In genomic region chr17:58082870-58083490, GRCh38 we compare ENCODE assay signal across 8 cellular contexts. TPM values are rescaled to one million over a fixed set of nuclear protein-coding genes. Genes with fewer than 3 reads are reported as not detected.
DNase-seq lines count a peak whose midpoint lies in the region; ATAC-seq and TF ChIP-seq lines count a peak whose summit lies in the region.

TSS of gene DYNLL2 (plus strand) at chr17:58083419. CDS start at chr17:58087091, 3,672 bp downstream.

- CTCF ChIA-PET in RWPE1 (lab: Yijun Ruan, JAX) = interaction anchor here (0.7 to 1.4 kb wide), 2 partner anchors 83 kb away, joined by 4 read pairs; no protein-coding TSS in a partner anchor

- TF ChIP-seq CTCF in LNCaP clone FGC (IDR thresholded peaks at IDR 0.05; ENCODE audit: control insufficient read depth, extremely low read depth, insufficient read depth) (no peak), RWPE1 (conservative IDR thresholded peaks at IDR 0.05; ENCODE audit: low read depth) (no peak), fibroblast of pulmonary artery (IDR thresholded peaks at IDR 0.05; ENCODE audit: low read length, missing control alignments) (no peak)

- H3K9me3 Mint-ChIP-seq in natural killer cell treated with Interleukin-12 subunit alpha and Interleukin-12 subunit beta and Interleukin-15 and Interleukin-18, amount 100 ng/mL, for 72 hours = no peaks in the 10 kb centered on the region

- H3K4me3 Mint-ChIP-seq in natural killer cell treated with Interleukin-12 subunit alpha and Interleukin-12 subunit beta and Interleukin-15 and Interleukin-18, amount 100 ng/mL, for 72 hours = peak within 1 kb of the TSS; percentile 78

- H3K27ac ChIP-seq in GM23248 (peak within 1 kb of the TSS; percentile 59), RWPE1 (peak within 1 kb of the TSS; percentile 77)

- peak within 1 kb of the TSS; percentile 87 for H3K4me3 ChIP-seq in GM23248
- H3K4me3 ChIP-seq in LNCaP clone FGC (ENCODE audit: low read depth, low read length) = peak within 1 kb of the TSS; percentile 88
- H3K4me3 ChIP-seq in fibroblast of pulmonary artery (replicated peaks; ENCODE audit: low read depth, low read length) = peak within 1 kb of the TSS; percentile 82

- H3K9me2 ChIP-seq in GM23248 (ENCODE audit: insufficient read depth) = no peaks in the 10 kb centered on the region

- peaks cover 8% of the 10 kb centered on the region; the same call in 1 of the 2 replicates for H3K36me3 ChIP-seq in GM23248 (ENCODE audit: low read depth)

- peaks cover 16% of the 10 kb centered on the region; the same call in 1 of the 2 replicates for H3K4me1 ChIP-seq in GM23248 (ENCODE audit: insufficient read depth)

- DNase-seq in DMS79 (lab: John Stamatoyannopoulos, UW) (peak; percentile 62), GM23248 (peak; percentile 94), LNCaP clone FGC (ENCODE audit: low read depth) (peak; percentile 68), RWPE1 (ENCODE audit: low spot score) (peak; percentile 96), fibroblast of pulmonary artery (ENCODE audit: low read depth) (peak; percentile 93)
- peak; percentile 88 for DNase-seq in activated T-helper 9 cell treated with anti-CD3 and anti-CD28 coated beads, Interleukin-2, amount 50 U/mL, for 16 hours (ENCODE audit: low read depth)
- DNase-seq in natural killer cell treated with Interleukin-12 subunit alpha and Interleukin-12 subunit beta and Interleukin-15 and Interleukin-18, amount 100 ng/mL, for 72 hours (ENCODE audit: low spot score) = peak; percentile 94
- DNase-seq in stimulated activated naive CD4-positive, alpha-beta T cell treated with Interleukin-2 at 50 U/mL for 16 hours (lab: John Stamatoyannopoulos, UW) = peak; percentile 89

- H3F3A ChIP-seq in GM23248 (ENCODE audit: insufficient read depth) = no peaks in the 10 kb centered on the region

- peaks cover 10 to 15% of the 10 kb centered on the region in 2 donors for H3K27me3 Mint-ChIP-seq in natural killer cell treated with Interleukin-12 subunit alpha and Interleukin-12 subunit beta and Interleukin-15 and Interleukin-18, amount 100 ng/mL, for 72 hours

- H3K27me3 ChIP-seq in GM23248 (replicated peaks; ENCODE audit: insufficient read depth) = 0 out of 2 replicates have a peak, but pooled peaks cover 13% of the 10 kb centered on the region

- POLR2A ChIA-PET in RWPE1 (lab: Yijun Ruan, JAX; ENCODE audit: low non-redundant PET) = interaction anchor here (0.6 to 2.5 kb wide), 2 partner anchors 69 to 76 kb away, joined by 3 to 10 read pairs; partner anchors contain the start of gene SRSF1

- peak within 1 kb of the TSS; percentile 60 to 76 for H3K27ac Mint-ChIP-seq in natural killer cell treated with Interleukin-12 subunit alpha and Interleukin-12 subunit beta and Interleukin-15 and Interleukin-18, amount 100 ng/mL, for 72 hours

- in situ Hi-C loops in GM23248 (cut with MboI) = no loop called here

- H3K4me1 Mint-ChIP-seq in natural killer cell treated with Interleukin-12 subunit alpha and Interleukin-12 subunit beta and Interleukin-15 and Interleukin-18, amount 100 ng/mL, for 72 hours (ENCODE audit: low read depth in 2 of 2) = peaks cover 16 to 22% of the 10 kb centered on the region in 2 donors

- 1 to 11% methylated on average over 2 to 38 of the region's 45 CpGs for WGBS in GM23248 (ENCODE audit: low coverage in 1 of 2, low lambda C conversion rate in 2 of 2, missing lambda C conversion rate in 2 of 2), 2 experiments

- peaks cover 13% of the 10 kb centered on the region; the same call in 1 of the 2 replicates for H4K20me1 ChIP-seq in GM23248 (ENCODE audit: insufficient read depth)

- peaks cover 13% of the 10 kb centered on the region for H3K36me3 Mint-ChIP-seq in natural killer cell treated with Interleukin-12 subunit alpha and Interleukin-12 subunit beta and Interleukin-15 and Interleukin-18, amount 100 ng/mL, for 72 hours

- peak within 1 kb of the TSS; percentile 76 for H3K4me2 ChIP-seq in GM23248 (ENCODE audit: unreplicated experiment)

- no peaks in the 10 kb centered on the region for H3K9me3 ChIP-seq in GM23248 (ENCODE audit: low read depth)

- ATAC-seq in natural killer cell treated with Interleukin-12 subunit alpha and Interleukin-12 subunit beta and Interleukin-15 and Interleukin-18, amount 100 ng/mL, for 72 hours = peak; percentile 91 to 93

- H2AFZ ChIP-seq in GM23248 = peak within 1 kb of the TSS; percentile 90

- peaks cover 45% of the 10 kb centered on the region for H3K79me2 ChIP-seq in GM23248 (ENCODE audit: insufficient read depth)

- peak within 1 kb of the TSS; percentile 93 for H3K9ac ChIP-seq in GM23248

RNA-seq across cellular contexts. Expression of gene DYNLL2, which starts in this region (rescaled TPM):
- total RNA-seq in GM23248 (2014; rRNA removed; shearing (Covaris generic)) = 9.9 and 11.3 TPM in 2 replicates
- 1.0 and 1.5 TPM in 2 replicates for polyA plus RNA-seq in GM23248 (2016; fragmentation: Nextera tagmentation; extraction: Ambion mirVana)
- 10 to 100 TPM; 27.9 to 37.9 TPM for total RNA-seq in natural killer cell treated with Interleukin-12 subunit alpha and Interleukin-12 subunit beta and Interleukin-15 and Interleukin-18, amount 100 ng/mL, for 72 hours

Comparison
In these comparisons a context has a peak if more than half of its experiments do, and no peak if none do; other contexts are left out.
1. Peak in every context shown above with its lines: DNase-seq, ATAC-seq, H3K4me3 ChIP-seq and H3K27ac ChIP-seq.